Comparison of ENCODE assay signal across 1 cellular context in the genomic region with DNA sequence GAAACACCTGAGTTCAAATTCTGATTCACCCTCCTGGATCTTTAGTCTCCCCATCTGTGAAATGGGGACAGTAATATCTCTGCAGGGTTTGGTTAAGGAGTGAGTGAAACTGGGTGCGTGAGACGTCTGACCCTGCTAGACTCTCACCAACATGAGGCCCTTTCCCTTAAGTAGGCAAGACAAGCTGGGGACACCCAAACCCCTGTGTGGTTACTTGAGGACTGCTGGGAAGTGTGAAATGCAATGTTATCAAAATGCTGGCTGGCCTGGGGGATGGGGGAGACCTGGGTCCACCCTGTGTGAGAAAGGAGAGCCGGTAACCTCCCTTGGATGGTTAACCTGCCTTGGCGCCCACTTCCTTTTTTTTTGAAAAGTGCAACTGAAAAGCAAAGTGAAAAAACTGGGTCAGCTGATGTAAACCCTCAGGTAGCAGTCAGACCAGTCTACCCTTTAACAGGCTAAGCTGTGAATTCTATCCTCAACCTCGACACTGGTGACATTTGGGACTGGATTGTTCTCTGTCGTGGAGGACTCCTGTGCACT.
TF ChIP-seq lines count a peak whose summit lies in the region.

No MANE protein-coding gene starts in this region.

TF ChIP-seq in GM23338, 12 proteins besides CTCF, POLR2A, EP300 and RAD21 (continued from another document):
- no peak for TF ChIP-seq ZNF462 (CRISPR knock-in tag; IDR thresholded peaks at IDR 0.05)
- no peak for TF ChIP-seq CREB1 (CRISPR knock-in tag; IDR thresholded peaks at IDR 0.05; ENCODE audit: low read depth)
- TF ChIP-seq POLR2AphosphoS5 (IDR thresholded peaks at IDR 0.05; ENCODE audit: low read depth): no peak
- no peak for TF ChIP-seq EZH2phosphoT487 (IDR thresholded peaks at IDR 0.05; ENCODE audit: unreplicated experiment)
- no peak for TF ChIP-seq JUNB (IDR thresholded peaks at IDR 0.05; ENCODE audit: unreplicated experiment)
- TF ChIP-seq ZNF331 (CRISPR knock-in tag; IDR thresholded peaks at IDR 0.05; ENCODE audit: low read depth): no peak
- TF ChIP-seq EZH2 (IDR thresholded peaks at IDR 0.05; ENCODE audit: low read depth, unreplicated experiment): no peak
- TF ChIP-seq, protein P1, sequence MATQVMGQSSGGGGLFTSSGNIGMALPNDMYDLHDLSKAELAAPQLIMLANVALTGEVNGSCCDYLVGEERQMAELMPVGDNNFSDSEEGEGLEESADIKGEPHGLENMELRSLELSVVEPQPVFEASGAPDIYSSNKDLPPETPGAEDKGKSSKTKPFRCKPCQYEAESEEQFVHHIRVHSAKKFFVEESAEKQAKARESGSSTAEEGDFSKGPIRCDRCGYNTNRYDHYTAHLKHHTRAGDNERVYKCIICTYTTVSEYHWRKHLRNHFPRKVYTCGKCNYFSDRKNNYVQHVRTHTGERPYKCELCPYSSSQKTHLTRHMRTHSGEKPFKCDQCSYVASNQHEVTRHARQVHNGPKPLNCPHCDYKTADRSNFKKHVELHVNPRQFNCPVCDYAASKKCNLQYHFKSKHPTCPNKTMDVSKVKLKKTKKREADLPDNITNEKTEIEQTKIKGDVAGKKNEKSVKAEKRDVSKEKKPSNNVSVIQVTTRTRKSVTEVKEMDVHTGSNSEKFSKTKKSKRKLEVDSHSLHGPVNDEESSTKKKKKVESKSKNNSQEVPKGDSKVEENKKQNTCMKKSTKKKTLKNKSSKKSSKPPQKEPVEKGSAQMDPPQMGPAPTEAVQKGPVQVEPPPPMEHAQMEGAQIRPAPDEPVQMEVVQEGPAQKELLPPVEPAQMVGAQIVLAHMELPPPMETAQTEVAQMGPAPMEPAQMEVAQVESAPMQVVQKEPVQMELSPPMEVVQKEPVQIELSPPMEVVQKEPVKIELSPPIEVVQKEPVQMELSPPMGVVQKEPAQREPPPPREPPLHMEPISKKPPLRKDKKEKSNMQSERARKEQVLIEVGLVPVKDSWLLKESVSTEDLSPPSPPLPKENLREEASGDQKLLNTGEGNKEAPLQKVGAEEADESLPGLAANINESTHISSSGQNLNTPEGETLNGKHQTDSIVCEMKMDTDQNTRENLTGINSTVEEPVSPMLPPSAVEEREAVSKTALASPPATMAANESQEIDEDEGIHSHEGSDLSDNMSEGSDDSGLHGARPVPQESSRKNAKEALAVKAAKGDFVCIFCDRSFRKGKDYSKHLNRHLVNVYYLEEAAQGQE (IDR thresholded peaks at IDR 0.05; ENCODE audit: unreplicated experiment): no peak
- TF ChIP-seq NANOG (IDR thresholded peaks at IDR 0.05; ENCODE audit: borderline replicate concordance): no peak
- TF ChIP-seq ZNF114 (CRISPR knock-in tag; IDR thresholded peaks at IDR 0.05): no peak
